In genomic region chr17:68052810-68053209, GRCh38 we compare ENCODE assay signal across 28 cellular contexts. TPM values are rescaled to one million over a fixed set of nuclear protein-coding genes. Genes with fewer than 3 reads are reported as not detected.
A peak's percentile ranks its signal among the peaks of the same experiment; 100 is the strongest.
DNase-seq lines count a peak whose midpoint lies in the region; ATAC-seq and TF ChIP-seq lines count a peak whose summit lies in the region.
"Had no signal": no experiment of that assay in that cellular context is flagged by ENCODE, and none has a peak within 500 bp of the region (broad histone marks: within the 10 kb centered on the region; RNA-seq: fewer than 3 reads in every experiment).

No MANE protein-coding gene starts in this region.

- H3K9ac ChIP-seq in neuronal stem cell (ENCODE audit: low read depth, low read length, poor library complexity): no peak overlapping the region

- H2BK12ac ChIP-seq in neuronal stem cell (ENCODE audit: low read length): no peak overlapping the region

- no peak overlapping the region for H3K4me2 ChIP-seq in neuronal stem cell (ENCODE audit: insufficient read depth, low read length, poor library complexity, severe bottlenecking)

- H3K36me3 ChIP-seq in heart right ventricle: no peaks in the 10 kb centered on the region
- no peaks in the 10 kb centered on the region for H3K36me3 ChIP-seq in gastroesophageal sphincter
- H3K36me3 ChIP-seq in neuronal stem cell (replicated peaks in 1 of 2; ENCODE audit: control insufficient read depth in 2 of 2, insufficient read depth in 2 of 2, low read length in 2 of 2): peaks cover 0 to 1% of the 10 kb centered on the region in 2 donors
- H3K36me3 ChIP-seq: BE2C, breast epithelium, colonic mucosa, Peyer's patch, tibial artery had no signal

- peak overlapping the region; percentile 7 for H3K18ac ChIP-seq in neuronal stem cell (ENCODE audit: low read length)

- no peaks in the 10 kb centered on the region for H3K36me3 Mint-ChIP-seq in activated CD8-positive, alpha-beta T cell treated with anti-CD3 and anti-CD28 coated beads for 36 hours (ENCODE audit: low read depth)
- H3K36me3 Mint-ChIP-seq: naive thymus-derived CD4-positive, alpha-beta T cell had no signal

- TF ChIP-seq EP300 in gastroesophageal sphincter (IDR thresholded peaks at IDR 0.05): no peak

- H3K4ac ChIP-seq in neuronal stem cell (ENCODE audit: low read length): no peak overlapping the region

- H2BK5ac ChIP-seq in neuronal stem cell (ENCODE audit: low read length): no peak overlapping the region

- H3K27ac ChIP-seq in heart right ventricle: peak overlapping the region; percentile 66 to 92 (median 81)
- H3K27ac ChIP-seq in gastroesophageal sphincter: peak overlapping the region in 3 of 4 donors; percentile 60 to 63 (median 62)
- no peak overlapping the region for H3K27ac ChIP-seq in neuronal stem cell (replicated peaks; ENCODE audit: low read length)
- H3K27ac ChIP-seq: colonic mucosa, tibial artery had no signal

- CTCF ChIA-PET in activated CD8-positive, alpha-beta T cell treated with anti-CD3 and anti-CD28 coated beads for 36 hours (lab: Charles Lee): no interaction called here

- H3K4me3 ChIP-seq in heart right ventricle (no peak overlapping the region), gastroesophageal sphincter (no peak overlapping the region), neuronal stem cell (ENCODE audit: low read length in 2 of 2) (no peak overlapping the region)
- H3K4me3 ChIP-seq: colonic mucosa, esophagus squamous epithelium, Peyer's patch, tibial artery had no signal

- no peaks in the 10 kb centered on the region for H3K79me1 ChIP-seq in neuronal stem cell (ENCODE audit: low read depth, low read length)

- no peak overlapping the region for H3K4me3 Mint-ChIP-seq in activated CD8-positive, alpha-beta T cell treated with anti-CD3 and anti-CD28 coated beads for 36 hours
- H3K4me3 Mint-ChIP-seq: activated CD4-positive, alpha-beta T cell treated with anti-CD3 and anti-CD28 coated beads for 36 hours; activated T-cell treated with anti-CD3 and anti-CD28 coated beads, Interleukin-2, amount 50 U/mL, for 4 hours; effector memory CD8-positive, alpha-beta T cell; naive thymus-derived CD4-positive, alpha-beta T cell; T-helper 17 cell had no signal

- intact Hi-C loops in heart right ventricle (cut with DNase I) (loop anchor here in 1 of 10 donors (10.0 kb wide), 1 partner anchor 152 kb away; no protein-coding TSS in a partner anchor), Right ventricle myocardium inferior (cut with DNase I) (no loop called here)
- intact Hi-C loops in activated CD8-positive, alpha-beta T cell treated with anti-CD3 and anti-CD28 coated beads for 36 hours (cut with micrococcal nuclease): loop anchor here (10.0 kb wide), 1 partner anchor 412 kb away; no protein-coding TSS in a partner anchor

- peak in 1 of 8 donors; percentile 24 for ATAC-seq in heart right ventricle
- no peak for ATAC-seq in Right ventricle myocardium inferior
- ATAC-seq in gastroesophageal sphincter: no peak
- no peak for ATAC-seq in activated CD8-positive, alpha-beta T cell treated with anti-CD3 and anti-CD28 coated beads for 36 hours
- ATAC-seq in GM21367 (IDR thresholded peaks at IDR 0.05; ENCODE audit: unreplicated experiment): no peak
- ATAC-seq: activated CD4-positive, alpha-beta T cell treated with anti-CD3 and anti-CD28 coated beads for 36 hours; activated T-cell treated with anti-CD3 and anti-CD28 coated beads, Interleukin-2, amount 50 U/mL, for 4 hours; effector memory CD8-positive, alpha-beta T cell; naive thymus-derived CD4-positive, alpha-beta T cell; T-helper 17 cell had no signal

- no peak overlapping the region for H4K8ac ChIP-seq in neuronal stem cell (ENCODE audit: low read depth, low read length)

- H2AFZ ChIP-seq in neuronal stem cell (ENCODE audit: low read length): peak overlapping the region; percentile 49

- no peak overlapping the region for H4K91ac ChIP-seq in neuronal stem cell (ENCODE audit: low read depth, low read length, poor library complexity)

- TF ChIP-seq CTCF in heart right ventricle (IDR thresholded peaks at IDR 0.05): no peak
- no peak for TF ChIP-seq CTCF in gastroesophageal sphincter (IDR thresholded peaks at IDR 0.05)
- no peak for TF ChIP-seq CTCF in activated CD8-positive, alpha-beta T cell treated with anti-CD3 and anti-CD28 coated beads for 36 hours (IDR thresholded peaks at IDR 0.05)

- no peak overlapping the region for H2BK15ac ChIP-seq in neuronal stem cell (ENCODE audit: low read length)

- no peak overlapping the region for H2BK120ac ChIP-seq in neuronal stem cell (ENCODE audit: low read depth, low read length)

- H3K27ac Mint-ChIP-seq in activated CD8-positive, alpha-beta T cell treated with anti-CD3 and anti-CD28 coated beads for 36 hours: no peak overlapping the region
- H3K27ac Mint-ChIP-seq: activated CD4-positive, alpha-beta T cell treated with anti-CD3 and anti-CD28 coated beads for 36 hours; effector memory CD8-positive, alpha-beta T cell; naive thymus-derived CD4-positive, alpha-beta T cell had no signal

- WGBS in heart right ventricle, 2 donors: 85 to 88% methylated on average over 14 of the region's 14 CpGs
- 60 to 82% methylated on average over 1 to 7 of the region's 14 CpGs for WGBS in gastroesophageal sphincter (ENCODE audit: low coverage in 1 of 2), 2 donors
- no CpG with 5 or more reads among the region's 14 CpGs for WGBS in neuronal stem cell (ENCODE audit: extremely low coverage in 2 of 2, insufficient read length in 2 of 2, insufficient replicate concordance in 1 of 2), 2 donors

- H3K27me3 ChIP-seq in heart right ventricle (no peaks in the 10 kb centered on the region), gastroesophageal sphincter (no peaks in the 10 kb centered on the region), neuronal stem cell (ENCODE audit: control insufficient read depth in 3 of 3, insufficient read depth in 3 of 3, low read depth in 1 of 3, low read length in 3 of 3) (no peaks in the 10 kb centered on the region)
- H3K27me3 ChIP-seq: BE2C, breast epithelium, colonic mucosa, esophagus squamous epithelium, Peyer's patch, tibial artery had no signal

- H3K27me3 Mint-ChIP-seq in activated CD8-positive, alpha-beta T cell treated with anti-CD3 and anti-CD28 coated beads for 36 hours: no peaks in the 10 kb centered on the region
- H3K27me3 Mint-ChIP-seq: activated CD4-positive, alpha-beta T cell treated with anti-CD3 and anti-CD28 coated beads for 36 hours; effector memory CD8-positive, alpha-beta T cell; T-helper 17 cell had no signal

- no peak overlapping the region for H3K14ac ChIP-seq in neuronal stem cell (ENCODE audit: low read length)

- DNase-seq in heart right ventricle (no peak), Right ventricle myocardium inferior (ENCODE audit: missing footprints) (no peak), neuronal stem cell (ENCODE audit: low spot score) (no peak), SIG-M5 treated with dmso at 0.1 percent for 504 hours (lab: John Stamatoyannopoulos, UW; ENCODE audit: unreplicated experiment) (no peak)
- no peak for DNase-seq in activated CD8-positive, alpha-beta T cell treated with anti-CD3 and anti-CD28 coated beads for 36 hours
- DNase-seq in activated CD4-positive, CD25-positive, alpha-beta regulatory T cell (lab: John Stamatoyannopoulos, UW): no peak
- DNase-seq: activated CD4-positive, alpha-beta T cell treated with anti-CD3 and anti-CD28 coated beads for 36 hours; activated naive CD4-positive, alpha-beta T cell treated with Interleukin-2 at 50 U/mL for 16 hours; activated T-cell treated with anti-CD3 and anti-CD28 coated beads, Interleukin-2, amount 50 U/mL, for 4 hours; BE2C; colonic mucosa; DMS53; effector memory CD8-positive, alpha-beta T cell; esophagus squamous epithelium; GF-D8; naive thymus-derived CD4-positive, alpha-beta T cell; NCI-H1048; NCI-H1694 treated with DMSO at 0.1 percent for 48 hours; NCI-H2171 treated with DMSO at 0.1 percent for 48 hours; NCI-H524 treated with DMSO at 0.1 percent for 48 hours; Peyer's patch; stimulated activated CD4-positive, alpha-beta T cell treated with anti-CD3 and anti-CD28 coated beads, Interleukin-4, amount 100 ng/mL, for 1 hour; stimulated activated naive CD4-positive, alpha-beta T cell treated with Interleukin-2 at 50 U/mL for 16 hours; T-helper 17 cell; tibial artery had no signal

- no peak overlapping the region for H3K23ac ChIP-seq in neuronal stem cell (ENCODE audit: low read depth, low read length, poor library complexity)

- POLR2A ChIA-PET in activated CD8-positive, alpha-beta T cell treated with anti-CD3 and anti-CD28 coated beads for 36 hours (lab: Charles Lee): no interaction called here

- H3K9me3 ChIP-seq in heart right ventricle (no peaks in the 10 kb centered on the region), gastroesophageal sphincter (no peaks in the 10 kb centered on the region), neuronal stem cell (replicated peaks in 1 of 2; ENCODE audit: control insufficient read depth in 2 of 2, insufficient read depth in 1 of 2, low read depth in 1 of 2, low read length in 2 of 2) (no peaks in the 10 kb centered on the region)
- H3K9me3 ChIP-seq: BE2C, breast epithelium, colonic mucosa, esophagus squamous epithelium, Peyer's patch, tibial artery had no signal

- H3K9me3 Mint-ChIP-seq in activated CD8-positive, alpha-beta T cell treated with anti-CD3 and anti-CD28 coated beads for 36 hours: no peaks in the 10 kb centered on the region
- H3K9me3 Mint-ChIP-seq: activated T-cell treated with anti-CD3 and anti-CD28 coated beads, Interleukin-2, amount 50 U/mL, for 4 hours; effector memory CD8-positive, alpha-beta T cell; naive thymus-derived CD4-positive, alpha-beta T cell had no signal

- H3K4me1 Mint-ChIP-seq in activated CD8-positive, alpha-beta T cell treated with anti-CD3 and anti-CD28 coated beads for 36 hours (ENCODE audit: low read depth): peaks cover 3% of the 10 kb centered on the region
- H3K4me1 Mint-ChIP-seq: activated CD4-positive, alpha-beta T cell treated with anti-CD3 and anti-CD28 coated beads for 36 hours had no signal

- H3K4me1 ChIP-seq in heart right ventricle (peaks cover 2 to 39% (median 25%) of the 10 kb centered on the region in 9 donors), gastroesophageal sphincter (peaks cover 0 to 11% (median 4%) of the 10 kb centered on the region in 3 donors), neuronal stem cell (ENCODE audit: control insufficient read depth in 2 of 2, insufficient read depth in 1 of 2, low read depth in 1 of 2, low read length in 2 of 2) (no peaks in the 10 kb centered on the region)
- H3K4me1 ChIP-seq: BE2C, colonic mucosa, Peyer's patch had no signal

- no peak for TF ChIP-seq POLR2A in gastroesophageal sphincter (IDR thresholded peaks at IDR 0.05)

- no peak overlapping the region for H2AK5ac ChIP-seq in neuronal stem cell (ENCODE audit: low read depth, low read length)

RNA-seq across cellular contexts. Expression of gene KPNA2, which starts 17.3 kb away (rescaled TPM):
- total RNA-seq in heart right ventricle (10 to 100 TPM; 12.6 to 33.3 (median 18.8) TPM), Right ventricle myocardium inferior (20.8 TPM), gastroesophageal sphincter (10 to 100 TPM; 15.7 to 34.7 (median 21.0) TPM)
- 10 to 100 TPM in 1 of 2 donors, 1 to 10 TPM in 1; 6.1 to 25.2 TPM for polyA plus RNA-seq in heart right ventricle
- 370 TPM for polyA plus RNA-seq in neuronal stem cell (2013, experiment 1 of 2)
- polyA plus RNA-seq in neuronal stem cell (2013, experiment 2 of 2): 366 TPM
- 100 to 1,000 TPM; 165 to 180 TPM for total RNA-seq in activated CD8-positive, alpha-beta T cell treated with anti-CD3 and anti-CD28 coated beads for 36 hours

RNA-seq across cellular contexts. Expression of gene C17orf58, which starts 56.5 kb away (rescaled TPM):
- 1 to 10 TPM; 3.1 to 8.6 (median 4.8) TPM for total RNA-seq in heart right ventricle
- 10 to 100 TPM in 1 of 2 donors, 1 to 10 TPM in 1; 7.3 to 10.0 TPM for polyA plus RNA-seq in heart right ventricle
- total RNA-seq in Right ventricle myocardium inferior: 8.3 TPM
- total RNA-seq in gastroesophageal sphincter: 10 to 100 TPM in 1 of 4 donors, 1 to 10 TPM in 3; 5.3 to 17.8 (median 7.3) TPM
- polyA plus RNA-seq in neuronal stem cell (2013, experiment 1 of 2): 24.2 TPM
- 24.1 TPM for polyA plus RNA-seq in neuronal stem cell (2013, experiment 2 of 2)
- 10 to 100 TPM; 21.0 to 21.7 TPM for total RNA-seq in activated CD8-positive, alpha-beta T cell treated with anti-CD3 and anti-CD28 coated beads for 36 hours
